Comparison of ENCODE assay signal across 15 cellular contexts in genomic region chr21:46035809-46036695, GRCh38. TPM values are rescaled to one million over a fixed set of nuclear protein-coding genes. Genes with fewer than 3 reads are reported as not detected.
DNase-seq lines count a peak whose midpoint lies in the region; ATAC-seq and TF ChIP-seq lines count a peak whose summit lies in the region.
"Had no signal": no experiment of that assay in that cellular context is flagged by ENCODE, and none has a peak within 500 bp of the region (broad histone marks: within the 10 kb centered on the region; RNA-seq: fewer than 3 reads in every experiment).

No MANE protein-coding gene starts in this region.

- WGBS in smooth muscle cell (ENCODE audit: low lambda C conversion rate), result 53% methylated on average over 43 of the region's 45 CpGs

- no peaks in the 10 kb centered on the region for H3K9me3 Mint-ChIP-seq in activated CD8-positive, alpha-beta memory T cell treated with anti-CD3 and anti-CD28 coated beads, Interleukin-2, amount 10 ng/mL, durations not matched to agents 7 days and 5 days (ENCODE audit: low read depth)
- H3K9me3 Mint-ChIP-seq: CD8-positive, alpha-beta T cell had no signal

- H3K4me2 ChIP-seq in smooth muscle cell, result peak overlapping the region; percentile 51

- intact Hi-C loops in colonic mucosa (cut with DNase I), result no loop called here

- H2AFZ ChIP-seq in smooth muscle cell (ENCODE audit: low read depth), result no peak overlapping the region

- peak overlapping the region; percentile 60 for H3K27ac ChIP-seq in colonic mucosa
- H3K27ac ChIP-seq in smooth muscle cell (ENCODE audit: low read depth), result peak overlapping the region; percentile 100
- H3K27ac ChIP-seq: epithelial cell of prostate, tibial artery had no signal

- H3K4me3 Mint-ChIP-seq in activated CD8-positive, alpha-beta memory T cell treated with anti-CD3 and anti-CD28 coated beads, Interleukin-2, amount 10 ng/mL, durations not matched to agents 7 days and 5 days, result no peak overlapping the region
- H3K4me3 Mint-ChIP-seq: CD8-positive, alpha-beta T cell had no signal

- no peaks in the 10 kb centered on the region for H3K36me3 ChIP-seq in colonic mucosa
- H3K36me3 ChIP-seq in smooth muscle cell (ENCODE audit: low read depth), result no peaks in the 10 kb centered on the region
- H3K36me3 ChIP-seq: tibial artery had no signal

- H3K9me3 ChIP-seq in colonic mucosa, result no peaks in the 10 kb centered on the region
- no peaks in the 10 kb centered on the region for H3K9me3 ChIP-seq in smooth muscle cell (replicated peaks; ENCODE audit: low read depth)
- H3K9me3 ChIP-seq: tibial artery had no signal

- TF ChIP-seq CTCF in colonic mucosa (IDR thresholded peaks at IDR 0.05), result no peak
- no peak for TF ChIP-seq CTCF in smooth muscle cell (IDR thresholded peaks at IDR 0.05; ENCODE audit: borderline replicate concordance, insufficient read depth, poor library complexity, severe bottlenecking)

- H3K4me3 ChIP-seq in colonic mucosa (no peak overlapping the region), smooth muscle cell (no peak overlapping the region)
- H3K4me3 ChIP-seq: tibial artery had no signal

- peak; percentile 60 for DNase-seq in GM04503 (ENCODE audit: low read depth)
- DNase-seq in colonic mucosa, result no peak
- peak; percentile 90 for DNase-seq in left kidney (ENCODE audit: low read depth, low spot score)
- no peak for DNase-seq in smooth muscle cell (lab: John Stamatoyannopoulos, UW; ENCODE audit: unreplicated experiment)
- DNase-seq in activated CD8-positive, alpha-beta memory T cell treated with anti-CD3 and anti-CD28 coated beads, Interleukin-2, amount 10 ng/mL, durations not matched to agents 7 days and 5 days, result no peak
- no peak for DNase-seq in NCI-H146 (lab: John Stamatoyannopoulos, UW)
- DNase-seq in KG1 (lab: John Stamatoyannopoulos, UW), result no peak
- DNase-seq: anterior cingulate cortex; CD8-positive, alpha-beta T cell; NCI-H446; SIG-M5; tibial artery had no signal

- H3F3A ChIP-seq in smooth muscle cell (ENCODE audit: low read depth), result peaks cover 8% of the 10 kb centered on the region

- H3K9ac ChIP-seq in colonic mucosa (ENCODE audit: low read depth in 2 of 2, low read length in 2 of 2) (peak overlapping the region in 1 of 2 donors; percentile 19), smooth muscle cell (ENCODE audit: low read depth) (peak overlapping the region; percentile 90)

- H3K4me1 Mint-ChIP-seq in activated CD8-positive, alpha-beta memory T cell treated with anti-CD3 and anti-CD28 coated beads, Interleukin-2, amount 10 ng/mL, durations not matched to agents 7 days and 5 days, result no peaks in the 10 kb centered on the region

- no peaks in the 10 kb centered on the region for H3K27me3 Mint-ChIP-seq in activated CD8-positive, alpha-beta memory T cell treated with anti-CD3 and anti-CD28 coated beads, Interleukin-2, amount 10 ng/mL, durations not matched to agents 7 days and 5 days

- no peaks in the 10 kb centered on the region for H4K20me1 ChIP-seq in smooth muscle cell (ENCODE audit: low read depth)

- H3K27ac Mint-ChIP-seq in activated CD8-positive, alpha-beta memory T cell treated with anti-CD3 and anti-CD28 coated beads, Interleukin-2, amount 10 ng/mL, durations not matched to agents 7 days and 5 days, result no peak overlapping the region
- H3K27ac Mint-ChIP-seq: CD8-positive, alpha-beta T cell had no signal

- no peaks in the 10 kb centered on the region for H3K4me1 ChIP-seq in colonic mucosa
- H3K4me1 ChIP-seq in smooth muscle cell (ENCODE audit: low read depth), result peaks cover 8% of the 10 kb centered on the region

- ATAC-seq in activated CD8-positive, alpha-beta memory T cell treated with anti-CD3 and anti-CD28 coated beads, Interleukin-2, amount 10 ng/mL, durations not matched to agents 7 days and 5 days, result no peak
- ATAC-seq in GM18858 (IDR thresholded peaks at IDR 0.05; ENCODE audit: unreplicated experiment), result no peak
- ATAC-seq: CD8-positive, alpha-beta T cell; HCT116 had no signal

- peaks cover 6% of the 10 kb centered on the region for H3K79me2 ChIP-seq in smooth muscle cell (ENCODE audit: low read depth)

- no peaks in the 10 kb centered on the region for H3K36me3 Mint-ChIP-seq in activated CD8-positive, alpha-beta memory T cell treated with anti-CD3 and anti-CD28 coated beads, Interleukin-2, amount 10 ng/mL, durations not matched to agents 7 days and 5 days
- H3K36me3 Mint-ChIP-seq: CD8-positive, alpha-beta T cell had no signal

- H3K27me3 ChIP-seq in colonic mucosa (no peaks in the 10 kb centered on the region), smooth muscle cell (ENCODE audit: low read depth) (no peaks in the 10 kb centered on the region)
- H3K27me3 ChIP-seq: tibial artery had no signal

- CTCF ChIA-PET in activated CD8-positive, alpha-beta memory T cell treated with anti-CD3 and anti-CD28 coated beads, Interleukin-2, amount 10 ng/mL, durations not matched to agents 7 days and 5 days (lab: Charles Lee), result no interaction called here

RNA-seq across cellular contexts. Expression of gene COL6A1, which starts 54.5 kb away (rescaled TPM):
- total RNA-seq in colonic mucosa, result 100 to 1,000 TPM in 1 of 2 donors, 10 to 100 TPM in 1; 39.8 to 131 TPM
- total RNA-seq in smooth muscle cell, result 1,267 and 1,292 TPM in 2 replicates
- 2,075 and 2,827 TPM in 2 replicates for polyA plus RNA-seq in smooth muscle cell
- total RNA-seq in activated CD8-positive, alpha-beta memory T cell treated with anti-CD3 and anti-CD28 coated beads, Interleukin-2, amount 10 ng/mL, durations not matched to agents 7 days and 5 days, result 1 to 10 TPM in 1 of 2 experiments, under 1 TPM in 1; 0.12 to 5.4 TPM

Comparison
In these comparisons a context has a peak if more than half of its experiments do, and no peak if none do; other contexts are left out.
1. DNase-seq: peak in GM04503 (single experiment) and left kidney (single experiment); none in colonic mucosa (single experiment), smooth muscle cell (single experiment), activated CD8-positive, alpha-beta memory T cell treated with anti-CD3 and anti-CD28 coated beads, Interleukin-2, amount 10 ng/mL, durations not matched to agents 7 days and 5 days (single experiment), NCI-H146 (single experiment) and KG1 (single experiment).